ENCODE assay signal across 27 cellular contexts in genomic region chr14:104731925-104732294, GRCh38. TPM values are rescaled to one million over a fixed set of nuclear protein-coding genes. Genes with fewer than 3 reads are reported as not detected.
DNase-seq lines count a peak whose midpoint lies in the region; ATAC-seq and TF ChIP-seq lines count a peak whose summit lies in the region.
"Had no signal": no experiment of that assay in that cellular context is flagged by ENCODE, and none has a peak within 500 bp of the region (broad histone marks: within the 10 kb centered on the region; RNA-seq: fewer than 3 reads in every experiment).

No MANE protein-coding gene starts in this region.

- peaks cover 21% of the 10 kb centered on the region for H3K4me1 Mint-ChIP-seq in MCF 10A (ENCODE audit: insufficient read depth, unreplicated experiment)
- H3K4me1 Mint-ChIP-seq: activated B cell treated with CpG ODN at 0.5 μM for 24 hours; activated CD4-positive, alpha-beta T cell treated with anti-CD3 and anti-CD28 coated beads, Interleukin-2, amount 10 ng/mL, durations not matched to agents 7 days and 5 days; activated naive CD8-positive, alpha-beta T cell treated with anti-CD3 and anti-CD28 coated beads for 36 hours; CD4-positive, alpha-beta memory T cell had no signal

- H2AK5ac ChIP-seq in neuronal stem cell (ENCODE audit: low read depth, low read length), result peak overlapping the region; percentile 66

- H3K36me3 ChIP-seq in mammary epithelial cell (ENCODE audit: insufficient read depth, low read length), result no peaks in the 10 kb centered on the region
- H3K36me3 ChIP-seq in right atrium auricular region, result no peaks in the 10 kb centered on the region
- H3K36me3 ChIP-seq in neuronal stem cell (replicated peaks in 1 of 2; ENCODE audit: control insufficient read depth in 2 of 2, insufficient read depth in 2 of 2, low read length in 2 of 2), result no peaks in the 10 kb centered on the region
- no peaks in the 10 kb centered on the region for H3K36me3 ChIP-seq in urinary bladder (ENCODE audit: insufficient read depth)
- H3K36me3 ChIP-seq: colonic mucosa, pancreas, spleen had no signal

- no peak for ATAC-seq in GM21447 (IDR thresholded peaks at IDR 0.05; ENCODE audit: unreplicated experiment)

- H3K4me1 ChIP-seq in mammary epithelial cell (ENCODE audit: insufficient read depth, low read length), result peaks cover 22% of the 10 kb centered on the region
- H3K4me1 ChIP-seq in right atrium auricular region, result peaks cover 0 to 82% of the 10 kb centered on the region in 2 donors
- H3K4me1 ChIP-seq in neuronal stem cell (ENCODE audit: control insufficient read depth in 2 of 2, insufficient read depth in 1 of 2, low read depth in 1 of 2, low read length in 2 of 2), result peaks cover 9 to 12% of the 10 kb centered on the region in 2 donors
- peaks cover 6% of the 10 kb centered on the region for H3K4me1 ChIP-seq in urinary bladder (ENCODE audit: insufficient read depth)
- H3K4me1 ChIP-seq: pancreas had no signal

- H2BK120ac ChIP-seq in neuronal stem cell (ENCODE audit: low read depth, low read length), result no peak overlapping the region

- intact Hi-C loops in MCF 10A (cut with micrococcal nuclease) (loop anchor here (2.0 kb wide), 1 partner anchor 21 kb away; the partner anchor contains the start of gene SIVA1), mammary epithelial cell (cut with micrococcal nuclease) (no loop called here)

- H3K27me3 ChIP-seq in mammary epithelial cell (ENCODE audit: insufficient read depth, low read length) (no peaks in the 10 kb centered on the region), right atrium auricular region (no peaks in the 10 kb centered on the region), neuronal stem cell (ENCODE audit: control insufficient read depth in 3 of 3, insufficient read depth in 3 of 3, low read depth in 1 of 3, low read length in 3 of 3) (no peaks in the 10 kb centered on the region)
- H3K27me3 ChIP-seq: colonic mucosa, pancreas, spleen had no signal

- H3K9ac ChIP-seq in mammary epithelial cell (ENCODE audit: insufficient read depth, low read length) (no peak overlapping the region), neuronal stem cell (ENCODE audit: low read depth, low read length, poor library complexity) (no peak overlapping the region)

- peak overlapping the region; percentile 24 for H2BK5ac ChIP-seq in neuronal stem cell (ENCODE audit: low read length)

- H2BK15ac ChIP-seq in neuronal stem cell (ENCODE audit: low read length), result peak overlapping the region; percentile 81

- no peak overlapping the region for H3K4me3 ChIP-seq in mammary epithelial cell (replicated peaks in 1 of 3; ENCODE audit: insufficient read depth in 1 of 3, low read depth in 2 of 3, low read length in 3 of 3)
- no peak overlapping the region for H3K4me3 ChIP-seq in right atrium auricular region
- H3K4me3 ChIP-seq in neuronal stem cell (ENCODE audit: low read length in 2 of 2), result no peak overlapping the region
- no peak overlapping the region for H3K4me3 ChIP-seq in urinary bladder (ENCODE audit: low read depth, low read length)
- H3K4me3 ChIP-seq: colonic mucosa, mucosa of descending colon, pancreas, SK-N-MC, spleen had no signal

- H3K18ac ChIP-seq in neuronal stem cell (ENCODE audit: low read length), result peak overlapping the region; percentile 89

- H3K4me2 ChIP-seq in mammary epithelial cell (ENCODE audit: insufficient read depth, low read depth, low read length) (no peak overlapping the region), neuronal stem cell (ENCODE audit: insufficient read depth, low read length, poor library complexity, severe bottlenecking) (no peak overlapping the region)

- dilution Hi-C loops in mammary epithelial cell (cut with HindIII; ENCODE audit: low sequenced_read_pairs), result no loop called here

- WGBS in mammary epithelial cell (ENCODE audit: low coverage, missing lambda C conversion rate), result 73% methylated on average over 3 of the region's 8 CpGs
- WGBS in neuronal stem cell (ENCODE audit: extremely low coverage in 2 of 2, insufficient read length in 2 of 2, insufficient replicate concordance in 1 of 2), 2 donors, result no CpG with 5 or more reads among the region's 8 CpGs
- WGBS in urinary bladder, result 82% methylated on average over 8 of the region's 8 CpGs

- no peak overlapping the region for H3K14ac ChIP-seq in neuronal stem cell (ENCODE audit: low read length)

- H4K20me1 ChIP-seq in mammary epithelial cell (ENCODE audit: insufficient read depth, low read length), result no peaks in the 10 kb centered on the region

- no peak for TF ChIP-seq CTCF in MCF 10A (IDR thresholded peaks at IDR 0.05; ENCODE audit: unreplicated experiment)
- TF ChIP-seq CTCF in mammary epithelial cell (conservative IDR thresholded peaks at IDR 0.05 in 1 of 2, IDR thresholded peaks at IDR 0.05 in 1 of 2; ENCODE audit: extremely low read depth in 1 of 2, insufficient read depth in 1 of 2, low read depth in 1 of 2, low read length in 2 of 2), result no peak
- no peak for TF ChIP-seq CTCF in right atrium auricular region (IDR thresholded peaks at IDR 0.05)

- DNase-seq in MCF 10A (ENCODE audit: unreplicated experiment) (no peak), mammary epithelial cell (no peak), right atrium auricular region (ENCODE audit: low spot score) (no peak), neuronal stem cell (ENCODE audit: low spot score) (no peak), NK-92 (lab: John Stamatoyannopoulos, UW; ENCODE audit: unreplicated experiment) (no peak)
- DNase-seq in stimulated activated CD4-positive, alpha-beta T cell treated with anti-CD3 and anti-CD28 coated beads, Interleukin-12 subunit alpha, Interleukin-12 subunit beta, amount 100 ng/mL, for 4 hours, result no peak
- DNase-seq: activated B cell treated with CpG ODN at 0.5 μM for 24 hours; activated CD4-positive, alpha-beta T cell treated with anti-CD3 and anti-CD28 coated beads, Interleukin-2, amount 10 ng/mL, durations not matched to agents 7 days and 5 days; activated effector memory CD4-positive, alpha-beta T cell treated with anti-CD3 and anti-CD28 coated beads, Interleukin-2, amount 50 U/mL, for 16 hours; activated naive CD8-positive, alpha-beta T cell treated with anti-CD3 and anti-CD28 coated beads for 36 hours; activated T-cell treated with anti-CD3 and anti-CD28 coated beads, Interleukin-2, amount 50 U/mL, for 1 hour; CD4-positive, alpha-beta memory T cell; effector CD8-positive, alpha-beta T cell; GF-D8; glutamatergic neuron; HCEC 1CT; NCI-H1048; retina; spleen; T-helper 1 cell had no signal

- in situ Hi-C loops in mammary epithelial cell (cut with MboI; ENCODE audit: low sequenced_read_pairs in 2 of 2), result no loop called here

- H3K9me3 Mint-ChIP-seq in MCF 10A (ENCODE audit: unreplicated experiment), result no peaks in the 10 kb centered on the region
- H3K9me3 Mint-ChIP-seq: activated B cell treated with CpG ODN at 0.5 μM for 24 hours; activated CD4-positive, alpha-beta T cell treated with anti-CD3 and anti-CD28 coated beads, Interleukin-2, amount 10 ng/mL, durations not matched to agents 7 days and 5 days; activated naive CD8-positive, alpha-beta T cell treated with anti-CD3 and anti-CD28 coated beads for 36 hours; stimulated activated naive CD8-positive, alpha-beta T cell treated with anti-CD3 and anti-CD28 coated beads, Interleukin-15, Interleukin-2, amounts not matched to agents 100 ng/mL and 50 ng/mL, for 24 hours had no signal

- no peak overlapping the region for H3K4me3 Mint-ChIP-seq in MCF 10A (ENCODE audit: unreplicated experiment)
- H3K4me3 Mint-ChIP-seq: activated B cell treated with CpG ODN at 0.5 μM for 24 hours; activated CD4-positive, alpha-beta T cell treated with anti-CD3 and anti-CD28 coated beads, Interleukin-2, amount 10 ng/mL, durations not matched to agents 7 days and 5 days; activated naive CD8-positive, alpha-beta T cell treated with anti-CD3 and anti-CD28 coated beads for 36 hours; CD4-positive, alpha-beta memory T cell; stimulated activated naive CD8-positive, alpha-beta T cell treated with anti-CD3 and anti-CD28 coated beads, Interleukin-15, Interleukin-2, amounts not matched to agents 100 ng/mL and 50 ng/mL, for 24 hours had no signal

- BruUV-seq in MCF 10A (replicated peaks; lab: Mats Ljungman, UMichigan), result no TSS peak
- no TSS peak for BruUV-seq in mammary epithelial cell (replicated peaks; lab: Mats Ljungman, UMichigan)

- peaks cover 2% of the 10 kb centered on the region for H3K79me1 ChIP-seq in neuronal stem cell (ENCODE audit: low read depth, low read length)

- H3K27ac Mint-ChIP-seq in MCF 10A (ENCODE audit: low read depth, unreplicated experiment), result peak overlapping the region; percentile 78
- H3K27ac Mint-ChIP-seq: activated B cell treated with CpG ODN at 0.5 μM for 24 hours; activated CD4-positive, alpha-beta T cell treated with anti-CD3 and anti-CD28 coated beads, Interleukin-2, amount 10 ng/mL, durations not matched to agents 7 days and 5 days; activated naive CD8-positive, alpha-beta T cell treated with anti-CD3 and anti-CD28 coated beads for 36 hours; CD4-positive, alpha-beta memory T cell; stimulated activated naive CD8-positive, alpha-beta T cell treated with anti-CD3 and anti-CD28 coated beads, Interleukin-15, Interleukin-2, amounts not matched to agents 100 ng/mL and 50 ng/mL, for 24 hours had no signal

- H4K8ac ChIP-seq in neuronal stem cell (ENCODE audit: low read depth, low read length), result peak overlapping the region; percentile 48

- no peak overlapping the region for H4K91ac ChIP-seq in neuronal stem cell (ENCODE audit: low read depth, low read length, poor library complexity)

- H2BK12ac ChIP-seq in neuronal stem cell (ENCODE audit: low read length), result peak overlapping the region; percentile 58

- CTCF ChIA-PET in MCF 10A (lab: Yijun Ruan, JAX), result interaction anchor here (0.6 to 1.6 kb wide), 4 partner anchors 8 to 358 kb away, joined by 3 to 5 read pairs (median 4); no protein-coding TSS in a partner anchor
- CTCF ChIA-PET in mammary epithelial cell (lab: Charles Lee; ENCODE audit: low non-redundant PET), result no interaction called here

- peaks cover 17% of the 10 kb centered on the region for H3K36me3 Mint-ChIP-seq in MCF 10A (ENCODE audit: insufficient read depth, unreplicated experiment)
- H3K36me3 Mint-ChIP-seq: activated naive CD8-positive, alpha-beta T cell treated with anti-CD3 and anti-CD28 coated beads for 36 hours; CD4-positive, alpha-beta memory T cell had no signal

- peak overlapping the region; percentile 68 for H3K23ac ChIP-seq in neuronal stem cell (ENCODE audit: low read depth, low read length, poor library complexity)

- H3K4ac ChIP-seq in neuronal stem cell (ENCODE audit: low read length), result peak overlapping the region; percentile 66

- no peaks in the 10 kb centered on the region for H3K79me2 ChIP-seq in mammary epithelial cell (ENCODE audit: insufficient read depth, low read length)

- H3K9me3 ChIP-seq in mammary epithelial cell (replicated peaks; ENCODE audit: insufficient read depth, low read length), result no peaks in the 10 kb centered on the region
- no peaks in the 10 kb centered on the region for H3K9me3 ChIP-seq in right atrium auricular region
- H3K9me3 ChIP-seq in neuronal stem cell (replicated peaks in 1 of 2; ENCODE audit: control insufficient read depth in 2 of 2, insufficient read depth in 1 of 2, low read depth in 1 of 2, low read length in 2 of 2), result peaks cover 0 to 3% of the 10 kb centered on the region in 2 donors
- H3K9me3 ChIP-seq: colonic mucosa, mucosa of descending colon, pancreas, spleen had no signal

- no peaks in the 10 kb centered on the region for H3K27me3 Mint-ChIP-seq in MCF 10A (ENCODE audit: insufficient read depth, unreplicated experiment)
- H3K27me3 Mint-ChIP-seq: activated CD4-positive, alpha-beta T cell treated with anti-CD3 and anti-CD28 coated beads, Interleukin-2, amount 10 ng/mL, durations not matched to agents 7 days and 5 days; activated naive CD8-positive, alpha-beta T cell treated with anti-CD3 and anti-CD28 coated beads for 36 hours; CD4-positive, alpha-beta memory T cell; stimulated activated naive CD8-positive, alpha-beta T cell treated with anti-CD3 and anti-CD28 coated beads, Interleukin-15, Interleukin-2, amounts not matched to agents 100 ng/mL and 50 ng/mL, for 24 hours had no signal

- no peak overlapping the region for H3K27ac ChIP-seq in mammary epithelial cell (ENCODE audit: insufficient read depth, low read depth, low read length)
- peak overlapping the region; percentile 91 to 95 for H3K27ac ChIP-seq in right atrium auricular region
- H3K27ac ChIP-seq in neuronal stem cell (replicated peaks; ENCODE audit: low read length), result no peak overlapping the region
- H3K27ac ChIP-seq in urinary bladder (ENCODE audit: low read depth), result peak overlapping the region; percentile 81
- H3K27ac ChIP-seq: colonic mucosa, pancreas, SK-N-MC, spleen had no signal

- POLR2A ChIA-PET in MCF 10A (lab: Yijun Ruan, JAX), result interaction anchor here (0.6 to 4.7 kb wide), 3 partner anchors 16 to 355 kb away, joined by 3 to 24 read pairs (median 4); partner anchors contain the start of gene SIVA1

- no peak overlapping the region for H2AFZ ChIP-seq in mammary epithelial cell (ENCODE audit: low read depth, low read length)
- peak overlapping the region; percentile 56 for H2AFZ ChIP-seq in neuronal stem cell (ENCODE audit: low read length)

RNA-seq across cellular contexts. Expression of gene ADSS1, which starts 7.9 kb away (rescaled TPM):
- 2.9 and 5.2 TPM in 2 replicates for total RNA-seq in MCF 10A (2022)
- 1 to 10 TPM; 1.5 to 3.8 TPM for total RNA-seq in mammary epithelial cell
- polyA plus RNA-seq in mammary epithelial cell, result 0.56 TPM
- polyA minus RNA-seq in mammary epithelial cell, result not detected
- 100 to 1,000 TPM; 113 to 158 TPM for total RNA-seq in right atrium auricular region
- 23.8 TPM for polyA plus RNA-seq in neuronal stem cell (2013, experiment 1 of 2)
- polyA plus RNA-seq in neuronal stem cell (2013, experiment 2 of 2), result 21.4 TPM
- total RNA-seq in urinary bladder, result 5.4 TPM
- polyA plus RNA-seq in urinary bladder, result 8.4 TPM

RNA-seq across cellular contexts. Expression of gene SIVA1, which starts 21.0 kb away (rescaled TPM):
- 63.3 and 72.7 TPM in 2 replicates for total RNA-seq in MCF 10A (2022)
- total RNA-seq in mammary epithelial cell, result 10 to 100 TPM; 43.3 to 56.1 TPM
- 98.6 TPM for polyA plus RNA-seq in mammary epithelial cell
- 12.2 TPM for polyA minus RNA-seq in mammary epithelial cell
- total RNA-seq in right atrium auricular region, result 100 to 1,000 TPM; 137 to 238 TPM
- 109 TPM for polyA plus RNA-seq in neuronal stem cell (2013, experiment 1 of 2)
- 114 TPM for polyA plus RNA-seq in neuronal stem cell (2013, experiment 2 of 2)
- total RNA-seq in urinary bladder, result 39.9 TPM
- 280 TPM for polyA plus RNA-seq in urinary bladder

RNA-seq across cellular contexts. Expression of gene INF2, which starts 42.5 kb away (rescaled TPM):
- total RNA-seq in MCF 10A (2022) (91.6 and 102 TPM in 2 replicates), mammary epithelial cell (100 to 1,000 TPM in 1 of 2 donors, 10 to 100 TPM in 1; 65.7 to 125 TPM), right atrium auricular region (10 to 100 TPM; 21.9 to 43.5 TPM), urinary bladder (20.6 TPM)
- polyA plus RNA-seq in mammary epithelial cell (64.5 TPM), urinary bladder (54.2 TPM)
- polyA minus RNA-seq in mammary epithelial cell, result 52.1 TPM
- polyA plus RNA-seq in neuronal stem cell (2013, experiment 1 of 2), result 19.0 TPM
- polyA plus RNA-seq in neuronal stem cell (2013, experiment 2 of 2), result 19.6 TPM

Comparison
In these comparisons a context has a peak if more than half of its experiments do, and no peak if none do; other contexts are left out.
1. H3K27ac ChIP-seq: peak in right atrium auricular region (2 of 2) and urinary bladder (single experiment); none in mammary epithelial cell (single experiment) and neuronal stem cell (single experiment).
2. RNA of gene ADSS1, which starts 7.9 kb away (total RNA-seq): 113 to 158 TPM in right atrium auricular region; 5.4 TPM in urinary bladder (single experiment), 1.5 to 3.8 TPM in mammary epithelial cell and 2.9 to 5.2 TPM in MCF 10A; every median in the first group is over 10 times any median in the second.